Comparison of ENCODE assay signal across 24 cellular contexts in the genomic region with DNA sequence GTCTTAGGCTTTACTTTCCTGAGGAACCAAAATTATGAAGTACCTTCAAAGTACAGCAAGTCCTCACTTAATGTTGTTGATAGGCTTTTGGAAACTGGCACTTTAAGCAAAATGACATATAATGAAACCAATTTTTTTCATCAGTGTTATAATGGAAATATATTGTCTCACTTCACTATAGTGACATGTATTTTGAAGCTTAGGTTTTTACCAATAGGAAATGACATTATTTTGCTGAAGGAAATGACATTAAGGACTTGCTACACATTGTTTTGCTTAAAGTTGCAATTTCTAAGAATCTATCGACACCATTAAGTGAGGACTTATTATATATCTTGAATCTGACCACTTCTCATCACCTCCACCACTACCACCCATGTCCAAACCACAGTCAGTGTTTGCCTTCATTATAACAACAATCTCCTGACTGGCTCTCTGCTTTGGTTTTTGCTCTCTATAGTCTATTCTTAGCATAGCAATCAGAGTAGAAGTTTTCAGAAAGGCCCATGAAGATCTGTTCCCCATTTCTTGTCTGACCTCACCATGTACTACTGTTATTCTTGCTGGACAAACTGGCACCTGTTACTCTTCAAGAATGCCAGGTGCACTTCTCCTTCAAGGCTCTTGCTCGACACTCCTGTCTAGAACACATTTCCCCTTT.
"Had no signal": no experiment of that assay in that cellular context is flagged by ENCODE, and none has a peak within 500 bp of the region (broad histone marks: within the 10 kb centered on the region; RNA-seq: fewer than 3 reads in every experiment).

No MANE protein-coding gene starts in this region.

- H3K27ac ChIP-seq: esophagus squamous epithelium, gastrocnemius medialis, pancreas, stomach, suprapubic skin, transverse colon, uterus had no signal

- ATAC-seq: activated T-cell treated with anti-CD3 and anti-CD28 coated beads, Interleukin-2, amount 50 U/mL, for 72 hours; gastrocnemius medialis; left ventricle myocardium superior; pancreas; right cardiac atrium; WTC11 had no signal

- H3K9me3 Mint-ChIP-seq: activated CD4-positive, alpha-beta memory T cell treated with anti-CD3 and anti-CD28 coated beads, Interleukin-2, amount 10 ng/mL, durations not matched to agents 7 days and 5 days; activated naive CD4-positive, alpha-beta T cell treated with anti-CD3 and anti-CD28 coated beads for 36 hours; activated T-cell treated with anti-CD3 and anti-CD28 coated beads, Interleukin-2, amount 50 U/mL, for 72 hours had no signal

- H3K27ac Mint-ChIP-seq: activated CD4-positive, alpha-beta memory T cell treated with anti-CD3 and anti-CD28 coated beads, Interleukin-2, amount 10 ng/mL, durations not matched to agents 7 days and 5 days; activated naive CD4-positive, alpha-beta T cell treated with anti-CD3 and anti-CD28 coated beads for 36 hours; activated T-cell treated with anti-CD3 and anti-CD28 coated beads, Interleukin-2, amount 50 U/mL, for 72 hours; brain; nephron progenitor cell; WTC11 had no signal

- H3K27me3 ChIP-seq: esophagus squamous epithelium, gastrocnemius medialis, pancreas, stomach, suprapubic skin, transverse colon, uterus had no signal

- H3K4me3 Mint-ChIP-seq: activated CD4-positive, alpha-beta memory T cell treated with anti-CD3 and anti-CD28 coated beads, Interleukin-2, amount 10 ng/mL, durations not matched to agents 7 days and 5 days; activated naive CD4-positive, alpha-beta T cell treated with anti-CD3 and anti-CD28 coated beads for 36 hours; activated T-cell treated with anti-CD3 and anti-CD28 coated beads, Interleukin-2, amount 50 U/mL, for 72 hours; brain; nephron progenitor cell; WTC11 had no signal

- DNase-seq: activated CD4-positive, alpha-beta memory T cell treated with anti-CD3 and anti-CD28 coated beads, Interleukin-2, amount 10 ng/mL, durations not matched to agents 7 days and 5 days; activated CD4-positive, alpha-beta T cell treated with anti-CD3 and anti-CD28 coated beads for 48 hours; activated effector memory CD4-positive, alpha-beta T cell treated with Interleukin-2 at 50 U/mL for 16 hours; activated naive CD4-positive, alpha-beta T cell treated with anti-CD3 and anti-CD28 coated beads for 36 hours; activated T-cell treated with anti-CD3 and anti-CD28 coated beads, Interleukin-2, amount 50 U/mL, for 72 hours; aorta; dermis blood vessel endothelial cell; esophagus squamous epithelium; gastrocnemius medialis; hippocampal formation; left ventricle myocardium superior; mammary epithelial cell; midbrain; nephron progenitor cell; pancreas; right cardiac atrium; stimulated activated CD4-positive, alpha-beta T cell treated with anti-CD3 and anti-CD28 coated beads, Interleukin-4, amount 100 ng/mL, for 4 hours; stomach; T-helper 1 cell; transverse colon; uterus had no signal

- H3K4me1 ChIP-seq: esophagus squamous epithelium, pancreas, stomach, suprapubic skin, uterus had no signal

- H3K4me1 Mint-ChIP-seq: activated CD4-positive, alpha-beta memory T cell treated with anti-CD3 and anti-CD28 coated beads, Interleukin-2, amount 10 ng/mL, durations not matched to agents 7 days and 5 days had no signal

- H3K36me3 Mint-ChIP-seq: WTC11 had no signal

- H3K4me3 ChIP-seq: esophagus squamous epithelium, gastrocnemius medialis, pancreas, stomach, suprapubic skin, transverse colon, uterus had no signal

- H3K27me3 Mint-ChIP-seq: activated CD4-positive, alpha-beta memory T cell treated with anti-CD3 and anti-CD28 coated beads, Interleukin-2, amount 10 ng/mL, durations not matched to agents 7 days and 5 days had no signal

- H3K36me3 ChIP-seq: esophagus squamous epithelium, gastrocnemius medialis, pancreas, stomach, suprapubic skin, transverse colon, uterus had no signal
